ENCODE assay signal across 2 cellular contexts in genomic region chr15:74540761-74541493, GRCh38.
TF ChIP-seq lines count a peak whose summit lies in the region.

ARID3B (plus strand) TSS chr15:74541220; CDS start chr15:74543937, 2,717 bp downstream.

TF ChIP-seq in IMR-90, 13 proteins besides CTCF, POLR2A, EP300 and RAD21:
- peak; percentile 36; the same call in 1 of the 2 replicates for TF ChIP-seq CHD1 (IDR thresholded peaks at IDR 0.05; ENCODE audit: low read depth, low read length)
- no peak for TF ChIP-seq USF2 (IDR thresholded peaks at IDR 0.05; ENCODE audit: low read depth, low read length)
- TF ChIP-seq MAZ (IDR thresholded peaks at IDR 0.05; ENCODE audit: borderline replicate concordance, low read depth, low read length): peak; percentile 97
- TF ChIP-seq MXI1 (IDR thresholded peaks at IDR 0.05; ENCODE audit: borderline replicate concordance, low read depth, low read length): peak; percentile 78

TF ChIP-seq in endothelial cell of umbilical vein, 7 proteins besides CTCF, POLR2A, EP300 and RAD21:
- TF ChIP-seq POLR2AphosphoS5 (IDR thresholded peaks at IDR 0.05; ENCODE audit: insufficient read depth, low read depth, low read length) (peak; percentile 89), EZH2 (IDR thresholded peaks at IDR 0.05; ENCODE audit: borderline replicate concordance, low read depth, low read length, severe bottlenecking) (no peak), GATA2 (IDR thresholded peaks at IDR 0.05; ENCODE audit: insufficient read depth, insufficient read length, low read depth, low read length) (no peak), FOS (IDR thresholded peaks at IDR 0.05; ENCODE audit: borderline replicate concordance, insufficient read depth, low read length) (peak; percentile 9), JUN (IDR thresholded peaks at IDR 0.05; ENCODE audit: borderline replicate concordance, insufficient read depth, insufficient read length, low read depth) (no peak), MYC (IDR thresholded peaks at IDR 0.05; ENCODE audit: low read depth, low read length) (no peak), MAX (IDR thresholded peaks at IDR 0.05; ENCODE audit: insufficient read depth, insufficient read length) (no peak)
